In the genomic region with DNA sequence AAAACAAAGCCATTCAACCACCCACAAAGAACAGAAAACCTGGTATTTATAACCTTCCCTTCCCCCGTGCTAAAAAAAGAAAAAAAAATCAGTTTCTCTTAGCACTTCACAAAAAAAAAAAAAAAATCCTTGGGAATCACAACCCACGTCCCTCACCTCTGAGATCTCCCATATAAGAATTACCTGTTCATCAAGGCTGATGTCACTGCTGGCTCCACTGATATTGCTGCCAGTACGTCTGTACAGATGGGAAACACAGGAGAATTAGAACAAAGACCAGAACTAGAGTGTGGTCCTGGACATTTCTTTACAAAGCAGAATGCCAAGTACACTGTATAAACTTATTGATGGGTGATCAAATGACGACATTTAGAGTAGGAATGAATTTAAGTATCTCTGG, we compare ENCODE assay signal across 22 cellular contexts.
"Had no signal": no experiment of that assay in that cellular context is flagged by ENCODE, and none has a peak within 500 bp of the region (broad histone marks: within the 10 kb centered on the region; RNA-seq: fewer than 3 reads in every experiment).

No MANE protein-coding gene starts in this region.

- ATAC-seq: Panc1, PC-3 had no signal

- H3K27ac ChIP-seq: RWPE1 had no signal

- H3K9ac ChIP-seq: SK-N-SH had no signal

- H3K4me2 ChIP-seq: SK-N-SH had no signal

- DNase-seq: Karpas-422, KG1, MG63, NCI-H1092, NCI-H1105 treated with DMSO at 0.1 percent for 48 hours, NCI-H1417 treated with DMSO at 0.1 percent for 48 hours, NCI-H146, NCI-H1694 treated with DMSO at 0.1 percent for 48 hours, NCI-H1930, NCI-H2081, NCI-H2171, NCI-H226, NCI-H446, NCI-H510A, NCI-H524 treated with DMSO at 0.1 percent for 48 hours, NCI-H69, NCI-H774, PC-3, SHP77, SK-N-SH had no signal

- H3K27me3 ChIP-seq: MG63 had no signal

- H3K4me3 ChIP-seq: MG63 had no signal

- H3K9me3 ChIP-seq: MG63, SK-N-SH had no signal
